In the genomic region with DNA sequence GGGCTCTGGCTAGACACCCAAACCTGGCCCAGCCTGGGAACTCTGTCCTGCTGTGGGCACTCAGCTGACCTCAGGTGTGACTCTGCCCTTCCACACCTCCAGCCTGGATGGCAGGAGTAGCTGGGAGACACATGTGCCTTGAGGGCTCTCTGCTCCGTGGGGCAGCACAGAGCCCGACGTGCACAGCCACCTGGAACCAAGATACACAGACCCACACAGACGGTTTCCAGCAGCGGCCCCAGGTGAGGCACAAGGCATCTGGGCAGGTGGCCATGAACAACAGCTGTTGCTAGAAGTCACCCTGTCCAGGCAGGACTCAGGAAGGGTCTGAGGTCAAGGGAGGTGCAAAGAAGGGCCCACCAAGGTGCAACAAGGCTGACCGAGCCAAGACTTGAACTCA, we compare ENCODE assay signal across 26 cellular contexts. TPM values are rescaled to one million over a fixed set of nuclear protein-coding genes. Genes with fewer than 3 reads are reported as not detected.
"Had no signal": no experiment of that assay in that cellular context is flagged by ENCODE, and none has a peak within 500 bp of the region (broad histone marks: within the 10 kb centered on the region; RNA-seq: fewer than 3 reads in every experiment).

No MANE protein-coding gene starts in this region.

- H3K36me3 ChIP-seq: heart right ventricle, lower lobe of right lung, stomach, tibial nerve, upper lobe of left lung had no signal

- H2AFZ ChIP-seq: parathyroid adenoma had no signal

- FAIRE-seq: islet of Langerhans, urothelium cell line had no signal

- H3K9ac ChIP-seq: parathyroid adenoma had no signal

- H3K4me2 ChIP-seq: smooth muscle cell had no signal

- H3K79me2 ChIP-seq: parathyroid adenoma had no signal

- ATAC-seq: esophagus mucosa, heart right ventricle, left ventricle myocardium superior, lower lobe of right lung, natural killer cell, sciatic nerve had no signal

- H3K4me3 ChIP-seq: heart right ventricle, lower lobe of right lung, smooth muscle cell, stomach, testis, tibial nerve, upper lobe of left lung had no signal

- H3K4me1 ChIP-seq: parathyroid adenoma had no signal

- H3K9me3 ChIP-seq: testis had no signal

- H3K27me3 ChIP-seq: testis had no signal

- DNase-seq: cortex of kidney; foreskin fibroblast; glutamatergic neuron; heart right ventricle; hippocampal formation; kidney glomerular epithelial cell; left ventricle myocardium superior; lower lobe of right lung; natural killer cell; stimulated activated CD4-positive, alpha-beta T cell treated with anti-CD3 and anti-CD28 coated beads, Interleukin-12 subunit alpha, Interleukin-12 subunit beta, amount 100 ng/mL, for 4 hours; stimulated activated CD4-positive, alpha-beta T cell treated with anti-CD3 and anti-CD28 coated beads, Interleukin-1b, Interleukin-23, amount 100 ng/mL, for 48 hours; stimulated activated CD4-positive, alpha-beta T cell treated with anti-CD3 and anti-CD28 coated beads, Interleukin-4, amount 100 ng/mL, for 1 hour; stimulated activated CD8-positive, alpha-beta memory T cell treated with anti-CD3 and anti-CD28 coated beads, Interleukin-4, amount 100 ng/mL, for 48 hours; stimulated activated naive CD4-positive, alpha-beta T cell treated with Interleukin-2 at 50 U/mL for 16 hours; stomach; testis; upper lobe of left lung had no signal

- H3K27ac ChIP-seq: epithelial cell of prostate, heart right ventricle, lower lobe of right lung, parathyroid adenoma, stomach, testis, tibial nerve, upper lobe of left lung had no signal

RNA-seq across cellular contexts. Expression of a gene that starts 5.9 kb away (rescaled TPM):
- total RNA-seq: left ventricle myocardium superior, neural crest cell had no signal
